1 cellular context compared by ENCODE assay signal in genomic region chr2:30266051-30266621, GRCh38.
TF ChIP-seq lines count a peak whose summit lies in the region.

No MANE protein-coding gene starts in this region.

TF ChIP-seq in HepG2, 621 proteins besides CTCF, POLR2A, EP300 and RAD21 (continued from another document):
- TF ChIP-seq PRDM10 (CRISPR knock-in tag; IDR thresholded peaks at IDR 0.05; ENCODE audit: low read depth) (no peak), ZNF670 (CRISPR knock-in tag; IDR thresholded peaks at IDR 0.05; ENCODE audit: borderline replicate concordance) (no peak), ZNF839 (CRISPR knock-in tag; IDR thresholded peaks at IDR 0.05; ENCODE audit: borderline replicate concordance) (no peak), ZNF124 (CRISPR knock-in tag; IDR thresholded peaks at IDR 0.05) (no peak), ZNF691 (CRISPR knock-in tag; IDR thresholded peaks at IDR 0.05; ENCODE audit: borderline replicate concordance, low read depth) (no peak)
